Comparison of ENCODE assay signal across 23 cellular contexts in the genomic region with DNA sequence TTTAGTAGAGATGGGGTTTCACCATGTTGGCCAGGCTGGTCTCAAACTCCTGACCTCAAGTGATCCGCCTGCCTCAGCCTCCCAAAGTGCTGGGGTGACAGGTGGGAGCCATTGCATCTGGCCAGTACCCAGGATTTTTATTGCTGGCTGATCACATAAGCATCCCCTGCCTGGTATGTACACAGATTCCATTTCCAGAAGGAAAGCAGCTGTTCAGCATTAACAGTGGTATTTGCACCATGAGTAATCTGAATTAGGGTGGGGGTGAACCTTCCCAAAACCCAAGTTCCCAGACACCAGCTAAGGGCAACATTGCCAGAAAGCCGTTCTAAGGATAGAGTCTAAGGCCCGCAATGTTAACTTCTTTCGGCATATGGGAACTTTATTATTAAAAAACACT. TPM values are rescaled to one million over a fixed set of nuclear protein-coding genes. Genes with fewer than 3 reads are reported as not detected.
"Had no signal": no experiment of that assay in that cellular context is flagged by ENCODE, and none has a peak within 500 bp of the region (broad histone marks: within the 10 kb centered on the region; RNA-seq: fewer than 3 reads in every experiment).

No MANE protein-coding gene starts in this region.

- H3K27me3 ChIP-seq: body of pancreas, colonic mucosa, esophagus squamous epithelium, tibial nerve, vagina had no signal

- H3K27ac Mint-ChIP-seq: activated naive CD4-positive, alpha-beta T cell treated with anti-CD3 and anti-CD28 coated beads, Interleukin-2, amount 50 U/mL, for 24 hours; activated T-helper 17 cell treated with anti-CD3 and anti-CD28 coated beads, Interleukin-2, amount 50 U/mL, for 72 hours; naive thymus-derived CD4-positive, alpha-beta T cell had no signal

- H3K4me1 ChIP-seq: body of pancreas, colonic mucosa, esophagus squamous epithelium, parathyroid adenoma, tibial nerve, vagina had no signal

- H3K4me3 ChIP-seq: body of pancreas, colonic mucosa, esophagus squamous epithelium, lung, tibial nerve, vagina had no signal

- H3K27me3 Mint-ChIP-seq: activated naive CD4-positive, alpha-beta T cell treated with anti-CD3 and anti-CD28 coated beads, Interleukin-2, amount 50 U/mL, for 24 hours; activated T-helper 17 cell treated with anti-CD3 and anti-CD28 coated beads, Interleukin-2, amount 50 U/mL, for 72 hours; naive thymus-derived CD4-positive, alpha-beta T cell had no signal

- H3K27ac ChIP-seq: body of pancreas, colonic mucosa, esophagus squamous epithelium, parathyroid adenoma, tibial nerve, vagina had no signal

- H3K9me3 ChIP-seq: colonic mucosa had no signal

- H3K9ac ChIP-seq: parathyroid adenoma had no signal

- H3K4me3 Mint-ChIP-seq: activated naive CD4-positive, alpha-beta T cell treated with anti-CD3 and anti-CD28 coated beads, Interleukin-2, amount 50 U/mL, for 24 hours; activated T-helper 17 cell treated with anti-CD3 and anti-CD28 coated beads, Interleukin-2, amount 50 U/mL, for 72 hours; naive thymus-derived CD4-positive, alpha-beta T cell had no signal

- H2AFZ ChIP-seq: parathyroid adenoma had no signal

- DNase-seq: activated CD4-positive, alpha-beta T cell treated with anti-CD3 and anti-CD28 coated beads, Interleukin-2, amount 50 U/mL, for 4 hours; activated CD4-positive, CD25-positive, alpha-beta regulatory T cell treated with anti-CD3 and anti-CD28 coated beads, Interleukin-2, amount 50 U/mL, for 72 hours; amniotic stem cell; body of pancreas; central memory CD4-positive, alpha-beta T cell; colonic mucosa; esophagus squamous epithelium; head of caudate nucleus; left colon; midbrain; naive thymus-derived CD4-positive, alpha-beta T cell; small intestine; stimulated activated CD4-positive, alpha-beta T cell treated with anti-CD3 and anti-CD28 coated beads, Interleukin-4, amount 100 ng/mL, for 24 hours; stimulated activated naive CD4-positive, alpha-beta T cell had no signal

RNA-seq across cellular contexts. Expression of gene ZNF556, which starts 18.5 kb away (rescaled TPM):
- total RNA-seq: body of pancreas; endothelial cell of umbilical vein; lung; naive thymus-derived CD4-positive, alpha-beta T cell; subcutaneous adipose tissue; T-helper 1 cell treated with Interleukin-12 subunit alpha and Interleukin-12 subunit beta and Interleukin-4 antibody, amounts not matched to agents 30 ng/mL and 1 ng/mL, for 36 hours; vagina had no signal
